ENCODE assay signal across 15 cellular contexts in the genomic region with DNA sequence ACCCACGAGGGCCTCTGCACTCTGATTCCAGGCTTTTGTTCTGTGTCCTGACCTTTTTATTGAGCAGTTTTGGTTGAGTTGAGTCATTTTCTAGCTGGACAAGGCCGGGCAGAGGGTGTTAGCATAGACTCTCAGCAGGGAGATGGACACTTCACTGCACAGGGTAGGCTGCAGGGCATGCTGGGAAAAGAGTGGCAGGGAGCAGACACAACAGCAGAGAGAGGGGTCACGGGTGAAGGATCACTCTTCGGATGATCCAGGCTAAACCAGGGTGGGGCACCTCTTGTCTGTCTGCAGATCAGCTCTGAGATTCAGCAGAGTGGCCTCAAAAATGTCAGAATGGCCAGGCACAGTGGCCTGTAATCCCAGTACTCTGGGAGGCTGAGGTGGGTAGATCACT.
"Had no signal": no experiment of that assay in that cellular context is flagged by ENCODE, and none has a peak within 500 bp of the region (broad histone marks: within the 10 kb centered on the region; RNA-seq: fewer than 3 reads in every experiment).

No MANE protein-coding gene starts in this region.

- H3K4me1 ChIP-seq: psoas muscle, thyroid gland had no signal

- H3K27ac ChIP-seq: psoas muscle, thyroid gland, WERI-Rb-1 had no signal

- ATAC-seq: activated CD4-positive, alpha-beta T cell treated with anti-CD3 and anti-CD28 coated beads for 36 hours; activated naive CD8-positive, alpha-beta T cell treated with anti-CD3 and anti-CD28 coated beads, Interleukin-2, amount 50 U/mL, for 24 hours; activated T-helper 17 cell treated with anti-CD3 and anti-CD28 coated beads, Interleukin-2, amount 50 U/mL, for 72 hours; esophagus mucosa; left lobe of liver; mucosa of descending colon; naive thymus-derived CD8-positive, alpha-beta T cell; psoas muscle had no signal

- DNase-seq: activated CD4-positive, alpha-beta T cell treated with anti-CD3 and anti-CD28 coated beads for 36 hours; activated naive CD4-positive, alpha-beta T cell treated with anti-CD3 and anti-CD28 coated beads for 36 hours; activated naive CD8-positive, alpha-beta T cell treated with anti-CD3 and anti-CD28 coated beads, Interleukin-2, amount 50 U/mL, for 24 hours; aorta; cerebellar nuclear complex; mucosa of descending colon; naive thymus-derived CD8-positive, alpha-beta T cell; psoas muscle; stimulated activated CD4-positive, alpha-beta T cell treated with anti-CD3 and anti-CD28 coated beads, Interleukin-12 subunit alpha, Interleukin-12 subunit beta, amount 100 ng/mL, for 4 hours; stimulated activated CD4-positive, alpha-beta T cell treated with anti-CD3 and anti-CD28 coated beads, Interleukin-2, amount 100 ng/mL, for 24 hours; thyroid gland; WERI-Rb-1 had no signal

- H3K36me3 ChIP-seq: thyroid gland had no signal

- H3K27me3 ChIP-seq: thyroid gland had no signal

- H3K9me3 ChIP-seq: mucosa of descending colon, psoas muscle, thyroid gland had no signal

- H3K4me3 ChIP-seq: mucosa of descending colon, psoas muscle, thyroid gland had no signal
